In genomic region chr12:38282886-38283285, GRCh38 we compare ENCODE assay signal across 25 cellular contexts. TPM values are rescaled to one million over a fixed set of nuclear protein-coding genes. Genes with fewer than 3 reads are reported as not detected.
DNase-seq lines count a peak whose midpoint lies in the region; ATAC-seq, FAIRE-seq and TF ChIP-seq lines count a peak whose summit lies in the region.
"Had no signal": no experiment of that assay in that cellular context is flagged by ENCODE, and none has a peak within 500 bp of the region (broad histone marks: within the 10 kb centered on the region; RNA-seq: fewer than 3 reads in every experiment).

No MANE protein-coding gene starts in this region.

- H4K20me1 ChIP-seq in PC-3 (ENCODE audit: low read length), result no peaks in the 10 kb centered on the region

- TF ChIP-seq CTCF in PC-3 (conservative IDR thresholded peaks at IDR 0.05; ENCODE audit: low read depth, low read length), result no peak
- no peak for TF ChIP-seq CTCF in bronchial epithelial cell (IDR thresholded peaks at IDR 0.05; ENCODE audit: insufficient read depth, low read length, severe bottlenecking)

- intact Hi-C loops in PC-3 (cut with micrococcal nuclease), result loop anchor here (5.0 to 10.0 kb wide), 4 partner anchors 34 to 228 kb away; partner anchors contain the start of gene ALG10B

- POLR2A ChIA-PET in PC-3 (lab: Charles Lee; ENCODE audit: unreplicated experiment), result interaction anchor here (0.5 to 0.7 kb wide), 3 partner anchors 87 to 1042 kb away, joined by 3 to 6 read pairs (median 3); no protein-coding TSS in a partner anchor

- no peaks in the 10 kb centered on the region for H3K79me2 ChIP-seq in PC-3 (ENCODE audit: low read length)

- no peaks in the 10 kb centered on the region for H3K9me2 ChIP-seq in PC-3 (replicated peaks; ENCODE audit: low read length)

- H3K9ac ChIP-seq in PC-3 (ENCODE audit: low read length), result 0 out of 2 replicates have a peak overlapping the region, but pooled peaks have one; percentile 57

- peak overlapping the region; percentile 91 for H3K27ac ChIP-seq in PC-3 (ENCODE audit: low read length)
- H3K27ac ChIP-seq: coronary artery, transverse colon had no signal

- no TSS peak for BruUV-seq in PC-3 (replicated peaks; lab: Mats Ljungman, UMichigan)

- no peak overlapping the region for H2AFZ ChIP-seq in PC-3 (ENCODE audit: low read length)

- H3F3A ChIP-seq in PC-3 (ENCODE audit: low read length, unreplicated experiment), result peaks cover 5% of the 10 kb centered on the region

- CTCF ChIA-PET in PC-3 (lab: Charles Lee), result interaction anchor here (0.5 to 0.8 kb wide), 2 partner anchors 7 to 157 kb away, joined by 3 to 4 read pairs; no protein-coding TSS in a partner anchor

- H3K27me3 ChIP-seq in PC-3 (ENCODE audit: low read length) (no peaks in the 10 kb centered on the region), bronchial epithelial cell (ENCODE audit: control insufficient read depth, insufficient read depth, low read length) (no peaks in the 10 kb centered on the region)
- H3K27me3 ChIP-seq: transverse colon had no signal

- H3K4me2 ChIP-seq in PC-3 (ENCODE audit: low read length), result peak overlapping the region; percentile 57

- H3K9me3 ChIP-seq in PC-3 (ENCODE audit: low read length), result no peaks in the 10 kb centered on the region
- H3K9me3 ChIP-seq: transverse colon had no signal

- H3K36me3 ChIP-seq in PC-3 (ENCODE audit: low read depth, low read length) (no peaks in the 10 kb centered on the region), bronchial epithelial cell (ENCODE audit: control insufficient read depth, insufficient read depth, low read length) (no peaks in the 10 kb centered on the region)
- H3K36me3 ChIP-seq: transverse colon had no signal

- ATAC-seq in PC-3 (peak; percentile 99), HG03354 (IDR thresholded peaks at IDR 0.05; ENCODE audit: poor library complexity, severe bottlenecking, unreplicated experiment) (no peak)
- ATAC-seq: left cardiac atrium had no signal

- DNase-seq in ELR (ENCODE audit: low read depth) (peak; percentile 83), PC-3 (peak; percentile 98), bronchial epithelial cell (ENCODE audit: low read depth) (peak; percentile 98), kidney tubule cell (ENCODE audit: low spot score) (peak; percentile 95), NCI-H1417 treated with DMSO at 0.1 percent for 48 hours (lab: John Stamatoyannopoulos, UW) (no peak), hippocampal formation (lab: John Stamatoyannopoulos, UW) (no peak), NCI-H526 treated with DMSO at 0.1 percent for 48 hours (lab: John Stamatoyannopoulos, UW) (no peak)
- DNase-seq: activated naive CD4-positive, alpha-beta T cell treated with anti-CD3 and anti-CD28 coated beads, Interleukin-2, amount 50 U/mL, for 16 hours; amygdala; CD4-positive, CD25-positive, alpha-beta regulatory T cell; GF-D8; glutamatergic neuron; IMR-90; left cardiac atrium; NCI-H1105 treated with DMSO at 0.1 percent for 48 hours; NCI-H2081; NK-92 treated with Interleukin-12 subunit alpha and Interleukin-12 subunit beta, amount 100 ng/mL, for 24 hours; posterior cingulate gyrus; Right ventricle myocardium superior; stimulated activated CD8-positive, alpha-beta memory T cell treated with anti-CD3 and anti-CD28 coated beads, Interleukin-4, amount 100 ng/mL, for 48 hours; T1000; transverse colon had no signal

- FAIRE-seq in bronchial epithelial cell (lab: Jason Lieb, UNC), result no peak
- FAIRE-seq: H1 had no signal

- peaks cover 25% of the 10 kb centered on the region for H3K4me1 ChIP-seq in PC-3 (ENCODE audit: insufficient read depth, low read length)
- H3K4me1 ChIP-seq: transverse colon had no signal

- peak overlapping the region; percentile 11; the same call in 1 of the 2 replicates for H3K4me3 ChIP-seq in PC-3 (ENCODE audit: low read length)
- no peak overlapping the region for H3K4me3 ChIP-seq in bronchial epithelial cell (ENCODE audit: low read depth, low read length)
- H3K4me3 ChIP-seq: coronary artery, transverse colon had no signal

RNA-seq across cellular contexts. Expression of gene ALG10B, which starts 33.7 kb away (rescaled TPM):
- total RNA-seq in PC-3 (2014; rRNA removed) (9.4 and 18.7 TPM in 2 replicates), bronchial epithelial cell (1.6 and 2.4 TPM in 2 replicates)

Comparison
In these comparisons a context has a peak if more than half of its experiments do, and no peak if none do; other contexts are left out.
1. DNase-seq: peak in ELR (single experiment), PC-3 (single experiment), bronchial epithelial cell (single experiment) and kidney tubule cell (single experiment); none in NCI-H1417 treated with DMSO at 0.1 percent for 48 hours (single experiment), hippocampal formation (0 of 2) and NCI-H526 treated with DMSO at 0.1 percent for 48 hours (single experiment).